Comparison of ENCODE assay signal across 9 cellular contexts in the genomic region with DNA sequence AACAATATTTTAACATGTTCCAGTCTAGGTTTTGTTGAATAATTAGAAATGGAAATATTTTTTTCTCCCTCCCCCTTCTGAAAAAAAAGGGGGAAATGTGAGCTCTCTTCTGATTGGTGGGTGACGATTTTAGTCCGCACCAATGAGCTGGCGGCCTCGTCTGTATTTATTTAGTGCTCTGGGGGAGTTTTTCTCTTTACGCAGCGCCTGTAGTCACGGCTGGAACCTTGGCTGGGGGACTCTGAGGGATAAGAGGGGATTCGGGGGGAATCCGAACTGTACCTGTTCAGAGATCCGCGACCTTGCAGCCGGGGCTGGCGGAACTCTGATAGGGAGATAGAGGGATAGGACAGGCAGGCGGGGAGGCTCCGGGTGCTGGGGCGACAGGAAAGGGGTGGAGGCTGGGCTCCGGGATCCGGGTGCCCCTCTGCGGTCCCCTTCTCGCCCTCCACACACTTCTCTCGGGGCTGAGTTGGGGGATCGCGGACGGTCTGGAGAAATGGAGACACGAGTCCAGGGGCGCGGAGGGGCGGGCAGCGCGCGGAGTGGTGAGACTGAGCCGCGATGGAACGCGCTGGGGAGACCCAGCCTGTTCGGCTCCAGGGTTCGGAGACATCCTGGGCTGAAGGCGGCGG.
DNase-seq lines count a peak whose midpoint lies in the region; ATAC-seq and TF ChIP-seq lines count a peak whose summit lies in the region.
"Had no signal": no experiment of that assay in that cellular context is flagged by ENCODE, and none has a peak within 500 bp of the region (broad histone marks: within the 10 kb centered on the region; RNA-seq: fewer than 3 reads in every experiment).

No MANE protein-coding gene starts in this region.

- H3K27me3 ChIP-seq in ectodermal cell (ENCODE audit: control insufficient read depth, insufficient read depth, low read length, poor library complexity, severe bottlenecking), result peaks cover 100% of the 10 kb centered on the region

- no peaks in the 10 kb centered on the region for H3K36me3 Mint-ChIP-seq in osteocyte (ENCODE audit: unreplicated experiment)

- no peak overlapping the region for H3K27ac Mint-ChIP-seq in osteocyte (ENCODE audit: unreplicated experiment)

- H3K4me3 ChIP-seq in ectodermal cell (ENCODE audit: insufficient read depth, low read depth, low read length), result peak overlapping the region; percentile 31

- WGBS in ectodermal cell, 2 experiments, result 1% methylated on average over 39 of the region's 39 CpGs

- no peaks in the 10 kb centered on the region for H3K36me3 ChIP-seq in ectodermal cell (ENCODE audit: control insufficient read depth, insufficient read depth, low read length)

- H3K9me3 Mint-ChIP-seq in osteocyte (ENCODE audit: unreplicated experiment), result no peaks in the 10 kb centered on the region

- ATAC-seq in GM21367 (IDR thresholded peaks at IDR 0.05; ENCODE audit: unreplicated experiment), result no peak

- H3K4me1 ChIP-seq in ectodermal cell (ENCODE audit: control insufficient read depth, insufficient read depth, low read length), result peaks cover 23% of the 10 kb centered on the region

- H3K4me3 Mint-ChIP-seq in osteocyte (ENCODE audit: unreplicated experiment), result peak overlapping the region; percentile 63

- H3K9me3 ChIP-seq in ectodermal cell (ENCODE audit: control insufficient read depth, low read length), result no peaks in the 10 kb centered on the region

- peaks cover 39% of the 10 kb centered on the region for H3K4me1 Mint-ChIP-seq in osteocyte (ENCODE audit: unreplicated experiment)

- H3K27me3 Mint-ChIP-seq in osteocyte (ENCODE audit: unreplicated experiment), result peaks cover 90% of the 10 kb centered on the region

- TF ChIP-seq CTCF in osteocyte (IDR thresholded peaks at IDR 0.05), result no peak

- DNase-seq in EH (ENCODE audit: low read depth), result peak; percentile 33
- DNase-seq in NCI-H2227 treated with DMSO at 0.1 percent for 48 hours (lab: John Stamatoyannopoulos, UW), result peak; percentile 14
- peak; percentile 79 for DNase-seq in osteocyte (ENCODE audit: extremely low spot score, unreplicated experiment)
- DNase-seq in LoVo (ENCODE audit: low spot score), result no peak
- DNase-seq in NCI-H128 (lab: John Stamatoyannopoulos, UW; ENCODE audit: unreplicated experiment), result no peak
- DNase-seq in NCI-H2171 (lab: John Stamatoyannopoulos, UW), result no peak
- DNase-seq: activated CD4-positive, alpha-beta T cell treated with anti-CD3 and anti-CD28 coated beads, Interleukin-2, amount 50 U/mL, for 1 hour had no signal

- H3K27ac ChIP-seq in ectodermal cell (ENCODE audit: insufficient read depth, low read depth, low read length, poor library complexity, severe bottlenecking), result no peak overlapping the region

Comparison
In these comparisons a context has a peak if more than half of its experiments do, and no peak if none do; other contexts are left out.
1. DNase-seq: peak in EH (single experiment), NCI-H2227 treated with DMSO at 0.1 percent for 48 hours (single experiment) and osteocyte (single experiment); none in LoVo (single experiment), NCI-H128 (single experiment) and NCI-H2171 (single experiment).